ENCODE assay signal across 8 cellular contexts in genomic region chr18:23091017-23091993, GRCh38. TPM values are rescaled to one million over a fixed set of nuclear protein-coding genes. Genes with fewer than 3 reads are reported as not detected.
DNase-seq lines count a peak whose midpoint lies in the region; ATAC-seq and TF ChIP-seq lines count a peak whose summit lies in the region.
"Not testable (repeated sequence)": the region's sequence is repeated elsewhere in the genome, so short reads cannot be mapped to it uniquely, and the experiment has no call there.

No MANE protein-coding gene starts in this region.

- H3K9me3 Mint-ChIP-seq in activated naive CD8-positive, alpha-beta T cell treated with anti-CD3 and anti-CD28 coated beads, Interleukin-2, amount 10 ng/mL, durations not matched to agents 7 days and 5 days, result not testable (repeated sequence)

- not testable (repeated sequence) for H3K79me2 ChIP-seq in OCI-LY1 (ENCODE audit: insufficient read depth, low read length)

- DNase-seq in activated naive CD8-positive, alpha-beta T cell treated with anti-CD3 and anti-CD28 coated beads, Interleukin-2, amount 10 ng/mL, durations not matched to agents 7 days and 5 days, result not testable (repeated sequence)
- DNase-seq in iris pigment epithelial cell (ENCODE audit: low read depth), result peak; percentile 72
- DNase-seq in spleen, result peak; percentile 37

- not testable (repeated sequence) for H3K4me3 ChIP-seq in BLaER1; OCI-LY1 (ENCODE audit: low read depth, low read length, poor library complexity, severe bottlenecking); spleen

- H2AFZ ChIP-seq in OCI-LY1 (ENCODE audit: low read length), result not testable (repeated sequence)

- not testable (repeated sequence) for H3K36me3 Mint-ChIP-seq in activated naive CD8-positive, alpha-beta T cell treated with anti-CD3 and anti-CD28 coated beads, Interleukin-2, amount 10 ng/mL, durations not matched to agents 7 days and 5 days

- H3K27me3 Mint-ChIP-seq in activated naive CD8-positive, alpha-beta T cell treated with anti-CD3 and anti-CD28 coated beads, Interleukin-2, amount 10 ng/mL, durations not matched to agents 7 days and 5 days, result peaks cover 12% of the 10 kb centered on the region

- not testable (repeated sequence) for H3K4me1 Mint-ChIP-seq in activated naive CD8-positive, alpha-beta T cell treated with anti-CD3 and anti-CD28 coated beads, Interleukin-2, amount 10 ng/mL, durations not matched to agents 7 days and 5 days

- peak overlapping the region; percentile 52 for H3K4me3 Mint-ChIP-seq in activated naive CD8-positive, alpha-beta T cell treated with anti-CD3 and anti-CD28 coated beads, Interleukin-2, amount 10 ng/mL, durations not matched to agents 7 days and 5 days

- H3K4me1 ChIP-seq in BLaER1 (peaks cover 25% of the 10 kb centered on the region), spleen (peaks cover 7 to 19% (median 11%) of the 10 kb centered on the region in 6 donors)
- not testable (repeated sequence) for H3K4me1 ChIP-seq in OCI-LY1 (ENCODE audit: insufficient read depth, low read length, severe bottlenecking)

- H3K27me3 ChIP-seq in BLaER1; OCI-LY1 (ENCODE audit: insufficient read depth, low read length); spleen (replicated peaks in 1 of 7): not testable (repeated sequence)

- H3K27ac Mint-ChIP-seq in activated naive CD8-positive, alpha-beta T cell treated with anti-CD3 and anti-CD28 coated beads, Interleukin-2, amount 10 ng/mL, durations not matched to agents 7 days and 5 days, result peak overlapping the region; percentile 49

- H3K27ac ChIP-seq in BLaER1 (peak overlapping the region; percentile 63), spleen (peak overlapping the region in 1 of 8 donors; percentile 23)
- H3K27ac ChIP-seq in OCI-LY1 (ENCODE audit: low read depth, low read length, poor library complexity, severe bottlenecking), result not testable (repeated sequence)

- not testable (repeated sequence) for TF ChIP-seq POLR2A in spleen (IDR thresholded peaks at IDR 0.05)

- WGBS in spleen, 5 donors, result 36 to 48% (median 41%) methylated on average over 8 of the region's 8 CpGs

- H3K4me2 ChIP-seq in BLaER1, result peak overlapping the region; percentile 65
- H3K4me2 ChIP-seq in OCI-LY1 (ENCODE audit: low read length), result peak overlapping the region; percentile 2; the same call in 1 of the 2 replicates

- not testable (repeated sequence) for H3K9ac ChIP-seq in BLaER1; OCI-LY1 (ENCODE audit: low read length)

- POLR2A ChIA-PET in activated naive CD8-positive, alpha-beta T cell treated with anti-CD3 and anti-CD28 coated beads, Interleukin-2, amount 10 ng/mL, durations not matched to agents 7 days and 5 days (lab: Charles Lee), result interaction anchor here (0.6 kb wide), 1 partner anchor 13 kb away, joined by 3 read pairs; no protein-coding TSS in a partner anchor

- ATAC-seq in GM18861 (IDR thresholded peaks at IDR 0.05; ENCODE audit: unreplicated experiment) (peak; percentile 89), GM21786 (IDR thresholded peaks at IDR 0.05; ENCODE audit: unreplicated experiment) (peak; percentile 86), HG03469 (IDR thresholded peaks at IDR 0.05; ENCODE audit: unreplicated experiment) (peak; percentile 65)
- not testable (repeated sequence) for ATAC-seq in activated naive CD8-positive, alpha-beta T cell treated with anti-CD3 and anti-CD28 coated beads, Interleukin-2, amount 10 ng/mL, durations not matched to agents 7 days and 5 days (ENCODE audit: low read depth)

- not testable (repeated sequence) for H3K36me3 ChIP-seq in BLaER1; OCI-LY1 (ENCODE audit: insufficient read depth, low read length); spleen

- H4K20me1 ChIP-seq in BLaER1; OCI-LY1 (ENCODE audit: insufficient read depth, low read length): not testable (repeated sequence)

- not testable (repeated sequence) for TF ChIP-seq CTCF in OCI-LY1 (IDR thresholded peaks at IDR 0.05; ENCODE audit: low read length); spleen (IDR thresholded peaks at IDR 0.05 in 8 of 11, conservative IDR thresholded peaks at IDR 0.05 in 3 of 11)

- H3F3A ChIP-seq in OCI-LY1 (ENCODE audit: insufficient read depth, low read length), result not testable (repeated sequence)

- intact Hi-C loops in spleen (cut with DNase I; ENCODE audit: low total_unique reads), result not testable (repeated sequence)

- H3K9me2 ChIP-seq in OCI-LY1 (ENCODE audit: low read depth, low read length), result not testable (repeated sequence)

- H3K9me3 ChIP-seq in BLaER1, result peaks cover 14% of the 10 kb centered on the region; the same call in 1 of the 2 replicates
- not testable (repeated sequence) for H3K9me3 ChIP-seq in OCI-LY1 (ENCODE audit: low read length); spleen

RNA-seq across cellular contexts. Expression of gene CABLES1, which starts 44.0 kb away (rescaled TPM):
- 1 to 10 TPM; 1.2 to 1.4 TPM for total RNA-seq in activated naive CD8-positive, alpha-beta T cell treated with anti-CD3 and anti-CD28 coated beads, Interleukin-2, amount 10 ng/mL, durations not matched to agents 7 days and 5 days
- total RNA-seq in spleen, result 10 to 100 TPM in 2 of 7 donors, 1 to 10 TPM in 5; 4.2 to 18.7 (median 8.0) TPM
- polyA plus RNA-seq in spleen, result 1 to 10 TPM; 1.7 to 2.3 (median 1.8) TPM
